ENCODE assay signal across 9 cellular contexts in the genomic region with DNA sequence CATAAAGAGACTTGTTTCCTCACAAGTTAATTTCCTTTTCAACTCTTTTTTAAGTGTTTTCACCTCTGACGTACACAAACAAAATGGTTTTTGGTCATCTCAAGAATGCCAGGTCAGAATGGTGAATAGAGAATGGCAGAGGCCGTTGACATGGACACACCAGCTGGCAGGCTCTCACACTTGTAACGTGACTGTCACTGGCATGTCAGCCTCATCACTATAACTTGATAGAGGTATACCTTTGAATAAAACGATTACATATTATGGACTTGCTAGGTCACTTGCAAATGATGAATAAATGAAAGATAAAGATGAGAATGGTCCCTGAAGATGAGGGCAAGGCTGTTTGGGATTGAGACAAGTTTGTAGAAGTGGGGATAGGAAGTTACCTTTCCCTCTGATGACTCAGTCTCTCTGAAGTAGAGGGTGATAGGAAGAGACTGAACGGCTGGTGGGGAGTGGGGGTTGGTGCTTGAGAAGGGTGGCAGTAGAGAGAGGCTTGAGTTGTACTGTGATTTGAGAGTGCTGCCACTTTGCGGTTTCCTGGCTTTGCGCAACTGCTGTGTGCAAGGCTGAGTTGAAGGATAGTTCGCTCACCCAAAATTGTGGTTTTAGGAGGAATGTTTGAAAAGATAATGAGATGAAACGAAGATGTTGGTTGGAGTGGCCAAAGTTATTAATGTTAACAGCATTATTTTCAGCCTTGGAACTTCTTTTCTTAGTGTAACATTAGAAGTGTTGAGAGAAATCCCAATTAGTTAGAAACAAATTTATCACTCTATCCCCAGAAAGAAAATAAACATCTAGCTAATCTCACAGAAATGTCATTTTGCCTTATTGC. TPM values are rescaled to one million over a fixed set of nuclear protein-coding genes. Genes with fewer than 3 reads are reported as not detected.
A peak's percentile ranks its signal among the peaks of the same experiment; 100 is the strongest.
DNase-seq lines count a peak whose midpoint lies in the region; ATAC-seq and TF ChIP-seq lines count a peak whose summit lies in the region.
"Had no signal": no experiment of that assay in that cellular context is flagged by ENCODE, and none has a peak within 500 bp of the region (broad histone marks: within the 10 kb centered on the region; RNA-seq: fewer than 3 reads in every experiment).

No MANE protein-coding gene starts in this region.

- peak overlapping the region; percentile 45 for H3K27ac ChIP-seq in 22Rv1

- TF ChIP-seq CTCF in 22Rv1 (IDR thresholded peaks at IDR 0.05) (no peak), Caco-2 (IDR thresholded peaks at IDR 0.05; ENCODE audit: insufficient read depth in 1 of 2, low read depth in 1 of 2, low read length in 1 of 2, severe bottlenecking in 1 of 2, unreplicated experiment in 1 of 2) (no peak)

- no peaks in the 10 kb centered on the region for H3K4me1 ChIP-seq in Caco-2

- no peaks in the 10 kb centered on the region for H3K9me3 Mint-ChIP-seq in immature natural killer cell
- H3K9me3 Mint-ChIP-seq in Caco-2 (ENCODE audit: unreplicated experiment) = no peaks in the 10 kb centered on the region
- H3K9me3 Mint-ChIP-seq: neural crest cell had no signal

- H3K4me3 ChIP-seq in Caco-2 (ENCODE audit: low read depth, low read length) = no peak overlapping the region

- POLR2A ChIA-PET in Caco-2 (lab: Charles Lee) = no interaction called here

- intact Hi-C loops in Caco-2 (cut with micrococcal nuclease; ENCODE audit: unreplicated experiment) = no loop called here

- H3K4me3 Mint-ChIP-seq in immature natural killer cell (peak overlapping the region; percentile 2 to 65 (median 61)), Caco-2 (ENCODE audit: unreplicated experiment) (no peak overlapping the region)
- H3K4me3 Mint-ChIP-seq: neural crest cell had no signal

- BruUV-seq in Caco-2 (replicated peaks; lab: Mats Ljungman, UMichigan) = no TSS peak

- no peaks in the 10 kb centered on the region for H3K36me3 ChIP-seq in Caco-2 (ENCODE audit: control insufficient read depth, insufficient read depth, low read length)

- H3K36me3 Mint-ChIP-seq in immature natural killer cell (peaks cover 4 to 33% (median 17%) of the 10 kb centered on the region in 3 donors), Caco-2 (ENCODE audit: insufficient read depth, unreplicated experiment) (peaks cover 19% of the 10 kb centered on the region)

- no peaks in the 10 kb centered on the region for H3K27me3 ChIP-seq in Caco-2 (replicated peaks; ENCODE audit: control insufficient read depth, insufficient read depth, low read length)

- H3K27ac Mint-ChIP-seq in immature natural killer cell (peak overlapping the region; percentile 3 to 85 (median 32)), Caco-2 (ENCODE audit: unreplicated experiment) (no peak overlapping the region)

- peaks cover 0 to 1% (median 0%) of the 10 kb centered on the region in 3 donors for H3K27me3 Mint-ChIP-seq in immature natural killer cell (ENCODE audit: low read depth in 3 of 3)
- no peaks in the 10 kb centered on the region for H3K27me3 Mint-ChIP-seq in Caco-2 (ENCODE audit: insufficient read depth, unreplicated experiment)

- no peaks in the 10 kb centered on the region for H3K9me3 ChIP-seq in Caco-2

- ATAC-seq in GM18511 (IDR thresholded peaks at IDR 0.05; ENCODE audit: unreplicated experiment) = no peak

- H3K4me1 Mint-ChIP-seq in immature natural killer cell (peaks cover 45 to 56% of the 10 kb centered on the region in 2 donors), Caco-2 (ENCODE audit: low read depth, unreplicated experiment) (peaks cover 8% of the 10 kb centered on the region)

- CTCF ChIA-PET in Caco-2 (lab: Charles Lee) = no interaction called here

- DNase-seq in Kasumi-1 (lab: John Stamatoyannopoulos, UW) (peak; percentile 89 to 91), immature natural killer cell (peak; percentile 19 to 43 (median 36)), glomerular visceral epithelial cell (ENCODE audit: extremely low spot score) (no peak), Caco-2 (no peak), DMS 273 treated with DMSO at 0.1 percent for 48 hours (lab: John Stamatoyannopoulos, UW) (no peak)
- peak; percentile 18 to 20 for DNase-seq in activated CD8-positive, alpha-beta memory T cell treated with anti-CD3 and anti-CD28 coated beads for 1 hour (ENCODE audit: extremely low read depth in 1 of 2, low read depth in 1 of 2)

RNA-seq across cellular contexts. Expression of gene TBPL1, which starts 30.3 kb away (rescaled TPM):
- 10 to 100 TPM; 62.5 to 77.7 (median 67.1) TPM for polyA plus RNA-seq in immature natural killer cell
- total RNA-seq in Caco-2 (2022) = 19.3 and 23.6 TPM in 2 replicates

Comparison
In these comparisons a context has a peak if more than half of its experiments do, and no peak if none do; other contexts are left out.
1. DNase-seq: peak in Kasumi-1 (2 of 2), activated CD8-positive, alpha-beta memory T cell treated with anti-CD3 and anti-CD28 coated beads for 1 hour (2 of 2) and immature natural killer cell (3 of 3); none in glomerular visceral epithelial cell (single experiment), Caco-2 (0 of 2) and DMS 273 treated with DMSO at 0.1 percent for 48 hours (single experiment).